ENCODE assay signal across 1 cellular context in the genomic region with DNA sequence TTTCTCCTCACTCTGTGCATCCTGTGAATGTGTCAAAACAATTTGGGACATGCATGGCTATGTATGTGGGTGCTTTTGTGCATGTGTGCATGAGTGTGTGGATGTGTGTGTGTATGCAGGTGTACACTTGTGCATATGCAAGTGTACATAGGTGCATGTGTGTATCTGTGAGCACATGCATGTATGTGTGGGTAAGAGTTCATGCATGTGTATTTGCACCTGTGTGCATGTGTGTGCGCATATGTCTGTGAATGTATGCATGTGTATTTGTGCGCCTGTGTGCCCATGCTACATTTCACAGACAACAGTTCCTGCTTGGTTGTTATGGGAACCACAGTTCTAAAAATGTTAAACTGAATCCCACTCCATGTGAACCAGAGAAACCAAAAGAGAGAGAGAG.
A peak's percentile ranks its signal among the peaks of the same experiment; 100 is the strongest.
TF ChIP-seq lines count a peak whose summit lies in the region.

No MANE protein-coding gene starts in this region.

TF ChIP-seq in HepG2, 621 proteins besides CTCF, POLR2A, EP300 and RAD21:
- TF ChIP-seq ZNF543 (CRISPR knock-in tag; IDR thresholded peaks at IDR 0.05) (no peak), GTF2F1 (IDR thresholded peaks at IDR 0.05; ENCODE audit: low read length) (no peak), SPEN (CRISPR knock-in tag; IDR thresholded peaks at IDR 0.05; ENCODE audit: low read depth) (no peak), NFRKB (IDR thresholded peaks at IDR 0.05) (no peak), CBX1 (IDR thresholded peaks at IDR 0.05; ENCODE audit: low read depth) (no peak), MNT (IDR thresholded peaks at IDR 0.05) (peak; percentile 91), PHF8 (CRISPR knock-in tag; IDR thresholded peaks at IDR 0.05) (no peak)
- TF ChIP-seq, protein P1, sequence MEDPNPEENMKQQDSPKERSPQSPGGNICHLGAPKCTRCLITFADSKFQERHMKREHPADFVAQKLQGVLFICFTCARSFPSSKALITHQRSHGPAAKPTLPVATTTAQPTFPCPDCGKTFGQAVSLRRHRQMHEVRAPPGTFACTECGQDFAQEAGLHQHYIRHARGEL (CRISPR knock-in tag; IDR thresholded peaks at IDR 0.05) = no peak
